ENCODE assay signal across 21 cellular contexts in genomic region chr19:328025-328505, GRCh38. TPM values are rescaled to one million over a fixed set of nuclear protein-coding genes. Genes with fewer than 3 reads are reported as not detected.
A peak's percentile ranks its signal among the peaks of the same experiment; 100 is the strongest.
DNase-seq lines count a peak whose midpoint lies in the region; ATAC-seq and TF ChIP-seq lines count a peak whose summit lies in the region.
"Had no signal": no experiment of that assay in that cellular context is flagged by ENCODE, and none has a peak within 500 bp of the region (broad histone marks: within the 10 kb centered on the region; RNA-seq: fewer than 3 reads in every experiment).

No MANE protein-coding gene starts in this region.

- H3K4me2 ChIP-seq in OCI-LY7 (ENCODE audit: low read length): no peak overlapping the region
- H3K4me2 ChIP-seq: BLaER1 treated with 17β-estradiol and CSF1 and Interleukin-3, amounts not matched to agents 10 nM and 100 nM; SK-N-SH had no signal

- H3K79me2 ChIP-seq in OCI-LY7 (ENCODE audit: insufficient read depth, low read depth, low read length): no peaks in the 10 kb centered on the region

- H3K4me1 ChIP-seq in OCI-LY7 (ENCODE audit: insufficient read depth, low read length, poor library complexity, severe bottlenecking): no peaks in the 10 kb centered on the region
- H3K4me1 ChIP-seq: BLaER1 treated with 17β-estradiol and CSF1 and Interleukin-3, amounts not matched to agents 10 nM and 100 nM had no signal

- H3K4me1 Mint-ChIP-seq in endothelial cell (ENCODE audit: unreplicated experiment): no peaks in the 10 kb centered on the region
- H3K4me1 Mint-ChIP-seq: H9, T-cell had no signal

- peaks cover 38% of the 10 kb centered on the region for H3K36me3 Mint-ChIP-seq in endothelial cell (ENCODE audit: low read depth, unreplicated experiment)

- TF ChIP-seq CTCF in OCI-LY7 (conservative IDR thresholded peaks at IDR 0.05; ENCODE audit: low read length) (no peak), endothelial cell (IDR thresholded peaks at IDR 0.05; ENCODE audit: unreplicated experiment) (no peak)

- no peak for ATAC-seq in GM18873 (IDR thresholded peaks at IDR 0.05; ENCODE audit: low FRiP score, unreplicated experiment)
- no peak for ATAC-seq in GM18870 (IDR thresholded peaks at IDR 0.05; ENCODE audit: unreplicated experiment)
- ATAC-seq: Panc1, T-cell had no signal

- H3K4me3 ChIP-seq in OCI-LY7 (ENCODE audit: low read depth, low read length, poor library complexity, severe bottlenecking): no peak overlapping the region
- H3K4me3 ChIP-seq: BLaER1 treated with 17β-estradiol and CSF1 and Interleukin-3, amounts not matched to agents 10 nM and 100 nM had no signal

- no peaks in the 10 kb centered on the region for H3K9me3 Mint-ChIP-seq in endothelial cell (ENCODE audit: unreplicated experiment)

- peaks cover 2% of the 10 kb centered on the region for H3K27me3 Mint-ChIP-seq in endothelial cell (ENCODE audit: unreplicated experiment)
- H3K27me3 Mint-ChIP-seq: T-cell had no signal

- H3K9me3 ChIP-seq in OCI-LY7 (ENCODE audit: low read length): peaks cover 24% of the 10 kb centered on the region
- H3K9me3 ChIP-seq: SK-N-SH had no signal

- H3K9me2 ChIP-seq in OCI-LY7 (ENCODE audit: insufficient read depth, low read length): no peaks in the 10 kb centered on the region
- H3K9me2 ChIP-seq: SK-N-SH had no signal

- DNase-seq in NCI-H2227 (lab: John Stamatoyannopoulos, UW; ENCODE audit: unreplicated experiment): peak; percentile 34
- no peak for DNase-seq in NCI-H2227 treated with DMSO at 0.1 percent for 48 hours (lab: John Stamatoyannopoulos, UW)
- DNase-seq in OCI-LY7 (ENCODE audit: low spot score): peak; percentile 40
- DNase-seq in endothelial cell (ENCODE audit: low spot score): no peak
- DNase-seq in NK-92 (lab: John Stamatoyannopoulos, UW; ENCODE audit: unreplicated experiment): no peak
- DNase-seq in H4 (ENCODE audit: low spot score): no peak
- DNase-seq: DMS 273 treated with DMSO at 0.1 percent for 48 hours, H9, NCI-H1048, NCI-H1436 treated with DMSO at 0.1 percent for 48 hours, NCI-H2029 treated with DMSO at 0.1 percent for 48 hours, NCI-H345, NCI-H774, Right ventricle myocardium superior, SK-N-SH, T-cell had no signal

- no peak overlapping the region for H3K27ac Mint-ChIP-seq in endothelial cell (ENCODE audit: unreplicated experiment)
- H3K27ac Mint-ChIP-seq: H9, T-cell had no signal

- H3K4me3 Mint-ChIP-seq in endothelial cell (ENCODE audit: unreplicated experiment): peak overlapping the region; percentile 81
- H3K4me3 Mint-ChIP-seq: H9, T-cell had no signal

- no peak overlapping the region for H2AFZ ChIP-seq in OCI-LY7 (ENCODE audit: low read length)

- H4K20me1 ChIP-seq in OCI-LY7 (ENCODE audit: insufficient read depth, low read length): no peaks in the 10 kb centered on the region
- H4K20me1 ChIP-seq: BLaER1 treated with 17β-estradiol and CSF1 and Interleukin-3, amounts not matched to agents 10 nM and 100 nM had no signal

- POLR2A ChIA-PET in OCI-LY7 (lab: Charles Lee): no interaction called here

- H3K36me3 ChIP-seq in OCI-LY7 (ENCODE audit: insufficient read depth, low read length): peaks cover 88% of the 10 kb centered on the region

- intact Hi-C loops in OCI-LY7 (cut with micrococcal nuclease; ENCODE audit: unreplicated experiment): no loop called here

- CTCF ChIA-PET in OCI-LY7 (lab: Charles Lee; ENCODE audit: unreplicated experiment): no interaction called here

- no peak overlapping the region for H3K27ac ChIP-seq in OCI-LY7 (ENCODE audit: low read depth, low read length, poor library complexity, severe bottlenecking)
- H3K27ac ChIP-seq: BLaER1 treated with 17β-estradiol and CSF1 and Interleukin-3, amounts not matched to agents 10 nM and 100 nM; HL-60 had no signal

- no TSS peak for BruUV-seq in OCI-LY7 (replicated peaks; lab: Mats Ljungman, UMichigan)

RNA-seq across cellular contexts. Expression of gene MIER2, which starts 16.5 kb away (rescaled TPM):
- total RNA-seq in OCI-LY7 (2014; rRNA removed; shearing (Covaris generic)): 21.6 and 30.2 TPM in 2 replicates
- 29.1 and 33.0 TPM in 2 replicates for total RNA-seq in OCI-LY7 (2022)
- total RNA-seq in endothelial cell (ENCODE audit: unreplicated experiment): 44.1 TPM
- total RNA-seq in H4 (2014; rRNA removed; shearing (Covaris generic)): 2.8 and 5.1 TPM in 2 replicates

RNA-seq across cellular contexts. Expression of gene PLPP2, which starts 36.9 kb away (rescaled TPM):
- 0.03 and 0.05 TPM in 2 replicates for total RNA-seq in OCI-LY7 (2014; rRNA removed; shearing (Covaris generic))
- total RNA-seq in OCI-LY7 (2022): 0.50 and 0.80 TPM in 2 replicates
- total RNA-seq in endothelial cell (ENCODE audit: unreplicated experiment): 26.2 TPM
- total RNA-seq in H4 (2014; rRNA removed; shearing (Covaris generic)): 111 and 138 TPM in 2 replicates

Comparison
In these comparisons a context has a peak if more than half of its experiments do, and no peak if none do; other contexts are left out.
1. DNase-seq: peak in NCI-H2227 (single experiment) and OCI-LY7 (single experiment); none in NCI-H2227 treated with DMSO at 0.1 percent for 48 hours (single experiment), endothelial cell (single experiment), NK-92 (single experiment) and H4 (single experiment).
2. RNA of gene PLPP2, which starts 36.9 kb away (total RNA-seq): 111 to 138 TPM in H4 and 26.2 TPM in endothelial cell (single experiment); 0.03 to 0.80 TPM in OCI-LY7; every median in the first group is over 10 times any median in the second.